In genomic region chr10:7817984-7818294, GRCh38 we compare ENCODE assay signal across 8 cellular contexts. TPM values are rescaled to one million over a fixed set of nuclear protein-coding genes. Genes with fewer than 3 reads are reported as not detected.
A peak's percentile ranks its signal among the peaks of the same experiment; 100 is the strongest.
DNase-seq lines count a peak whose midpoint lies in the region; ATAC-seq, FAIRE-seq and TF ChIP-seq lines count a peak whose summit lies in the region.

No MANE protein-coding gene starts in this region.

- FAIRE-seq in HTR-8/SVneo (lab: Jason Lieb, UNC): no peak

- H3K27ac ChIP-seq in CD4-positive, alpha-beta memory T cell (ENCODE audit: low read depth, low read length): peak overlapping the region; percentile 59
- peak overlapping the region; percentile 80 to 81 for H3K27ac ChIP-seq in testis

- H3K36me3 Mint-ChIP-seq in CD4-positive, alpha-beta memory T cell: peaks cover 0 to 25% of the 10 kb centered on the region in 2 donors
- peaks cover 4% of the 10 kb centered on the region for H3K36me3 Mint-ChIP-seq in activated CD4-positive, alpha-beta memory T cell treated with anti-CD3 and anti-CD28 coated beads, Interleukin-2, amount 10 ng/mL, durations not matched to agents 7 days and 5 days (ENCODE audit: low read depth)

- intact Hi-C loops in CD4-positive, alpha-beta memory T cell (cut with micrococcal nuclease): loop anchor here (1.0 kb wide), 1 partner anchor 30 kb away; the partner anchor contains the start of gene ATP5F1C
- intact Hi-C loops in testis (cut with DNase I; ENCODE audit: low total_unique reads): no loop called here

- TF ChIP-seq POLR2A in testis (IDR thresholded peaks at IDR 0.05): no peak

- peaks cover 3 to 10% of the 10 kb centered on the region in 2 donors for H3K27me3 Mint-ChIP-seq in CD4-positive, alpha-beta memory T cell
- H3K27me3 Mint-ChIP-seq in activated CD4-positive, alpha-beta memory T cell treated with anti-CD3 and anti-CD28 coated beads, Interleukin-2, amount 10 ng/mL, durations not matched to agents 7 days and 5 days: peaks cover 3% of the 10 kb centered on the region

- H3K4me1 Mint-ChIP-seq in CD4-positive, alpha-beta memory T cell: peaks cover 24 to 51% (median 38%) of the 10 kb centered on the region in 4 donors
- peaks cover 30% of the 10 kb centered on the region for H3K4me1 Mint-ChIP-seq in activated CD4-positive, alpha-beta memory T cell treated with anti-CD3 and anti-CD28 coated beads, Interleukin-2, amount 10 ng/mL, durations not matched to agents 7 days and 5 days

- CTCF ChIA-PET in CD4-positive, alpha-beta memory T cell (lab: Charles Lee; ENCODE audit: partially characterized antibody): interaction anchor here (0.9 to 2.9 kb wide), 4 partner anchors 9 to 61 kb away, joined by 3 to 9 read pairs (median 6); partner anchors contain the start of genes ATP5F1C and KIN
- CTCF ChIA-PET in activated CD4-positive, alpha-beta memory T cell treated with anti-CD3 and anti-CD28 coated beads, Interleukin-2, amount 10 ng/mL, durations not matched to agents 7 days and 5 days (lab: Charles Lee): interaction anchor here (1.3 to 2.2 kb wide), 4 partner anchors 9 to 292 kb away, joined by 3 to 12 read pairs (median 6); partner anchors contain the start of genes ATP5F1C and KIN

- POLR2A ChIA-PET in CD4-positive, alpha-beta memory T cell (lab: Charles Lee; ENCODE audit: partially characterized antibody): interaction anchor here (0.7 to 3.5 kb wide), 9 partner anchors 9 to 1279 kb away, joined by 3 to 102 read pairs (median 4); partner anchors contain the start of genes ATP5F1C and KIN
- POLR2A ChIA-PET in activated CD4-positive, alpha-beta memory T cell treated with anti-CD3 and anti-CD28 coated beads, Interleukin-2, amount 10 ng/mL, durations not matched to agents 7 days and 5 days (lab: Charles Lee): interaction anchor here (0.7 to 5.0 kb wide), 11 partner anchors 9 to 515 kb away, joined by 3 to 86 read pairs (median 4); partner anchors contain the start of genes ATP5F1C and KIN

- peak overlapping the region; percentile 76 to 79 for H3K4me3 ChIP-seq in CD4-positive, alpha-beta memory T cell (ENCODE audit: low read length in 2 of 2)
- H3K4me3 ChIP-seq in iPS-18c (ENCODE audit: insufficient read depth, low read depth, low read length) (peak overlapping the region; percentile 97), testis (peak overlapping the region; percentile 92 to 96)

- no peaks in the 10 kb centered on the region for H3K9me3 ChIP-seq in CD4-positive, alpha-beta memory T cell (ENCODE audit: control insufficient read depth in 1 of 2, low read length in 2 of 2)
- H3K9me3 ChIP-seq in iPS-18c (ENCODE audit: control insufficient read depth, insufficient read depth, low read length) (no peaks in the 10 kb centered on the region), testis (no peaks in the 10 kb centered on the region)

- no peaks in the 10 kb centered on the region for H3K36me3 ChIP-seq in CD4-positive, alpha-beta memory T cell (ENCODE audit: insufficient read depth, low read length)
- H3K36me3 ChIP-seq in testis (ENCODE audit: low read depth, missing control alignments): no peaks in the 10 kb centered on the region

- no peaks in the 10 kb centered on the region for H3K27me3 ChIP-seq in CD4-positive, alpha-beta memory T cell (ENCODE audit: insufficient read depth, low read length)
- no peaks in the 10 kb centered on the region for H3K27me3 ChIP-seq in testis

- WGBS in testis, 2 donors: 1% methylated on average over 10 of the region's 10 CpGs

- peaks cover 24% of the 10 kb centered on the region for H3K4me1 ChIP-seq in CD4-positive, alpha-beta memory T cell (ENCODE audit: insufficient read depth, low read length)
- H3K4me1 ChIP-seq in testis: peaks cover 22% of the 10 kb centered on the region

- H3K4me3 Mint-ChIP-seq in CD4-positive, alpha-beta memory T cell: peak overlapping the region; percentile 92 to 99 (median 97)
- H3K4me3 Mint-ChIP-seq in activated CD4-positive, alpha-beta memory T cell treated with anti-CD3 and anti-CD28 coated beads, Interleukin-2, amount 10 ng/mL, durations not matched to agents 7 days and 5 days: peak overlapping the region; percentile 97

- H3K27ac Mint-ChIP-seq in CD4-positive, alpha-beta memory T cell: peak overlapping the region; percentile 86 to 96 (median 91)
- peak overlapping the region; percentile 82 for H3K27ac Mint-ChIP-seq in activated CD4-positive, alpha-beta memory T cell treated with anti-CD3 and anti-CD28 coated beads, Interleukin-2, amount 10 ng/mL, durations not matched to agents 7 days and 5 days

- no peaks in the 10 kb centered on the region for H3K9me3 Mint-ChIP-seq in CD4-positive, alpha-beta memory T cell
- H3K9me3 Mint-ChIP-seq in activated CD4-positive, alpha-beta memory T cell treated with anti-CD3 and anti-CD28 coated beads, Interleukin-2, amount 10 ng/mL, durations not matched to agents 7 days and 5 days: no peaks in the 10 kb centered on the region

- ATAC-seq in HG02623 (IDR thresholded peaks at IDR 0.05; ENCODE audit: unreplicated experiment): peak; percentile 16

- no peak for DNase-seq in CD4-positive, alpha-beta memory T cell
- DNase-seq in activated CD4-positive, alpha-beta memory T cell treated with anti-CD3 and anti-CD28 coated beads, Interleukin-2, amount 10 ng/mL, durations not matched to agents 7 days and 5 days: no peak
- DNase-seq in testis (no peak), HTR-8/SVneo (ENCODE audit: insufficient read length, low spot score) (no peak), DMS79 treated with DMSO at 0.1 percent for 48 hours (lab: John Stamatoyannopoulos, UW) (no peak), GDM1 (lab: John Stamatoyannopoulos, UW) (no peak)

- TF ChIP-seq CTCF in testis (IDR thresholded peaks at IDR 0.05): no peak

RNA-seq across cellular contexts. Expression of gene TAF3, which starts 0.4 kb away (rescaled TPM):
- total RNA-seq in CD4-positive, alpha-beta memory T cell: 10 to 100 TPM; 21.4 to 21.8 TPM
- 10 to 100 TPM in 1 of 2 donors, 1 to 10 TPM in 1; 3.0 to 15.6 TPM for polyA plus RNA-seq in CD4-positive, alpha-beta memory T cell
- total RNA-seq in activated CD4-positive, alpha-beta memory T cell treated with anti-CD3 and anti-CD28 coated beads, Interleukin-2, amount 10 ng/mL, durations not matched to agents 7 days and 5 days: 10 to 100 TPM; 12.7 to 13.0 TPM
- total RNA-seq in testis: 10 to 100 TPM; 32.8 to 33.0 TPM
- 7.0 TPM for polyA plus RNA-seq in testis (ENCODE audit: insufficient read depth, low read depth, low replicate concordance)

RNA-seq across cellular contexts. Expression of gene ATP5F1C, which starts 30.0 kb away (rescaled TPM):
- 100 to 1,000 TPM; 124 to 135 TPM for total RNA-seq in CD4-positive, alpha-beta memory T cell
- 100 to 1,000 TPM; 298 to 508 TPM for polyA plus RNA-seq in CD4-positive, alpha-beta memory T cell
- 100 to 1,000 TPM; 273 to 278 TPM for total RNA-seq in activated CD4-positive, alpha-beta memory T cell treated with anti-CD3 and anti-CD28 coated beads, Interleukin-2, amount 10 ng/mL, durations not matched to agents 7 days and 5 days
- total RNA-seq in testis: 100 to 1,000 TPM; 246 to 272 TPM
- polyA plus RNA-seq in testis (ENCODE audit: insufficient read depth, low read depth, low replicate concordance): 186 TPM

RNA-seq across cellular contexts. Expression of gene KIN, which starts 30.1 kb away (rescaled TPM):
- total RNA-seq in CD4-positive, alpha-beta memory T cell: 10 to 100 TPM; 14.5 to 14.7 TPM
- 1 to 10 TPM; 4.1 to 6.2 TPM for polyA plus RNA-seq in CD4-positive, alpha-beta memory T cell
- total RNA-seq in activated CD4-positive, alpha-beta memory T cell treated with anti-CD3 and anti-CD28 coated beads, Interleukin-2, amount 10 ng/mL, durations not matched to agents 7 days and 5 days: 10 to 100 TPM; 13.8 to 15.8 TPM
- 10 to 100 TPM in 1 of 2 donors, 1 to 10 TPM in 1; 9.1 to 10.6 TPM for total RNA-seq in testis
- 8.3 TPM for polyA plus RNA-seq in testis (ENCODE audit: insufficient read depth, low read depth, low replicate concordance)
